ENCODE assay signal across 1 cellular context in genomic region chr10:21317902-21318301, GRCh38.
TF ChIP-seq lines count a peak whose summit lies in the region.

No MANE protein-coding gene starts in this region.

TF ChIP-seq in HepG2, 621 proteins besides CTCF, POLR2A, EP300 and RAD21 (continued from another document):
- no peak for TF ChIP-seq BCL3 (CRISPR knock-in tag; IDR thresholded peaks at IDR 0.05)
- TF ChIP-seq, protein P1, sequence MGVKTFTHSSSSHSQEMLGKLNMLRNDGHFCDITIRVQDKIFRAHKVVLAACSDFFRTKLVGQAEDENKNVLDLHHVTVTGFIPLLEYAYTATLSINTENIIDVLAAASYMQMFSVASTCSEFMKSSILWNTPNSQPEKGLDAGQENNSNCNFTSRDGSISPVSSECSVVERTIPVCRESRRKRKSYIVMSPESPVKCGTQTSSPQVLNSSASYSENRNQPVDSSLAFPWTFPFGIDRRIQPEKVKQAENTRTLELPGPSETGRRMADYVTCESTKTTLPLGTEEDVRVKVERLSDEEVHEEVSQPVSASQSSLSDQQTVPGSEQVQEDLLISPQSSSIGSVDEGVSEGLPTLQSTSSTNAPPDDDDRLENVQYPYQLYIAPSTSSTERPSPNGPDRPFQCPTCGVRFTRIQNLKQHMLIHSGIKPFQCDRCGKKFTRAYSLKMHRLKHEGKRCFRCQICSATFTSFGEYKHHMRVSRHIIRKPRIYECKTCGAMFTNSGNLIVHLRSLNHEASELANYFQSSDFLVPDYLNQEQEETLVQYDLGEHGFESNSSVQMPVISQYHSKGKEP (CRISPR knock-in tag; IDR thresholded peaks at IDR 0.05), result no peak
- TF ChIP-seq ZC3H13 (CRISPR knock-in tag; IDR thresholded peaks at IDR 0.05), result no peak
- no peak for TF ChIP-seq RBM39 (IDR thresholded peaks at IDR 0.05; ENCODE audit: low read depth, low read length, poor library complexity, severe bottlenecking)
- no peak for TF ChIP-seq ZNF513 (CRISPR knock-in tag; conservative IDR thresholded peaks at IDR 0.05)
- no peak for TF ChIP-seq PRDM4 (CRISPR knock-in tag; IDR thresholded peaks at IDR 0.05; ENCODE audit: borderline replicate concordance)
- TF ChIP-seq PHF21A (CRISPR knock-in tag; IDR thresholded peaks at IDR 0.05), result no peak
- no peak for TF ChIP-seq ZSCAN20 (CRISPR knock-in tag; IDR thresholded peaks at IDR 0.05; ENCODE audit: borderline replicate concordance)
- no peak for TF ChIP-seq IRX3 (CRISPR knock-in tag; IDR thresholded peaks at IDR 0.05; ENCODE audit: borderline replicate concordance, low read depth)
- TF ChIP-seq ZNF331 (CRISPR knock-in tag; IDR thresholded peaks at IDR 0.05), result no peak
